In the genomic region with DNA sequence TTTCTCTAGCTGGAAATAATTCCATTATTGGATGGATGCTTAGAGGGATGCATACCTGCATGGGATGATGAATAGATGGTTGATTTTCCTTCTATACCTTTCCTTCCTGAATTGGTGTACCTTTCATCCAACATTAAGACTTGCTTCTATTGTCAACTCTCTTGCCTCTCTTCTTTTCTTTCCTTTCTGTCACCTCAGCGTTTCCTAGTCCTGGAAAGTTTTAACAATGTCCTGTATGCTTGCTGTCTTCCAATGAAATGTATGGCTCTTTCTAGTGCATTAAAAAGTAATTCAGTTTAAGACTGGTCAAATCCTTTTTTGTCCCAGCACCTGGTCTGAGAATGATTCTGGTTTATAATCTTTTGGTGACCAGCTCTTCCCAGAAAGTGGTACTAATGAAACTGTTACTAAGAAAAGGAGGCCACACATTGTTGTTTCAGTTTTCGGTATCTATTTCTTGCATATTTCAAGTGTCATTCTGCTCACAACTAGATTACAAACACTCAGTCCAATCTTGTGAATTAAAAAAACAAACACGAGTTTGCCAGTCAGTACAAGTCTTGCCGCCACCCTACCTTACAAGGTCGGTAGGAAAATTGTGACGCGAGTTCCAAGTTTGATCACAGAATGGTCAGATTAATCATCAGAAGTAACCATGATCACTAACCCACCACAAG, we compare ENCODE assay signal across 12 cellular contexts.
DNase-seq lines count a peak whose midpoint lies in the region; ATAC-seq and TF ChIP-seq lines count a peak whose summit lies in the region.
"Had no signal": no experiment of that assay in that cellular context is flagged by ENCODE, and none has a peak within 500 bp of the region (broad histone marks: within the 10 kb centered on the region; RNA-seq: fewer than 3 reads in every experiment).

No MANE protein-coding gene starts in this region.

- no peaks in the 10 kb centered on the region for H3K27me3 ChIP-seq in KMS-11 (ENCODE audit: insufficient read depth, low read depth)

- H3K9ac ChIP-seq in KMS-11 = peak overlapping the region; percentile 44

- H3K27ac ChIP-seq in KMS-11 = peak overlapping the region; percentile 88
- H3K27ac ChIP-seq: VCaP had no signal

- peak; percentile 31 for ATAC-seq in HG02571 (IDR thresholded peaks at IDR 0.05; ENCODE audit: unreplicated experiment)
- ATAC-seq: naive thymus-derived CD4-positive, alpha-beta T cell had no signal

- peaks cover 100% of the 10 kb centered on the region for H3K4me1 ChIP-seq in KMS-11 (ENCODE audit: low read depth, poor library complexity, severe bottlenecking)

- H4K20me1 ChIP-seq in KMS-11 (ENCODE audit: insufficient read depth) = no peaks in the 10 kb centered on the region

- H2AFZ ChIP-seq in KMS-11 (ENCODE audit: low read depth) = no peak overlapping the region

- DNase-seq in activated T-cell treated with anti-CD3 and anti-CD28 coated beads for 48 hours (ENCODE audit: low read depth) = peak; percentile 15
- no peak for DNase-seq in activated T-cell treated with anti-CD3 and anti-CD28 coated beads, Interleukin-2, amount 50 U/mL, for 1 hour
- peak; percentile 58 for DNase-seq in stimulated activated CD8-positive, alpha-beta memory T cell treated with anti-CD3 and anti-CD28 coated beads, Interleukin-4, amount 100 ng/mL, for 48 hours
- no peak for DNase-seq in NCI-H748 treated with DMSO at 0.1 percent for 48 hours (lab: John Stamatoyannopoulos, UW)
- no peak for DNase-seq in NCI-H128 (lab: John Stamatoyannopoulos, UW; ENCODE audit: unreplicated experiment)
- DNase-seq in NCI-H2107 treated with DMSO at 0.1 percent for 48 hours (lab: John Stamatoyannopoulos, UW; ENCODE audit: unreplicated experiment) = no peak
- DNase-seq: head of caudate nucleus; naive thymus-derived CD4-positive, alpha-beta T cell; NCI-H69 had no signal

- peak overlapping the region; percentile 77 for H3K4me2 ChIP-seq in KMS-11

- peaks cover 88% of the 10 kb centered on the region for H3K79me2 ChIP-seq in KMS-11 (ENCODE audit: insufficient read depth, low read depth)

- H3K36me3 ChIP-seq in KMS-11 (ENCODE audit: insufficient read depth) = no peaks in the 10 kb centered on the region

- no peak for TF ChIP-seq CTCF in KMS-11 (conservative IDR thresholded peaks at IDR 0.05; ENCODE audit: low read depth, low read length)

- no peak overlapping the region for H3K4me3 ChIP-seq in KMS-11 (IDR thresholded peaks at IDR 0.05; ENCODE audit: insufficient read depth, low read depth, low read length)

Comparison
In these comparisons a context has a peak if more than half of its experiments do, and no peak if none do; other contexts are left out.
1. DNase-seq: peak in activated T-cell treated with anti-CD3 and anti-CD28 coated beads for 48 hours (single experiment) and stimulated activated CD8-positive, alpha-beta memory T cell treated with anti-CD3 and anti-CD28 coated beads, Interleukin-4, amount 100 ng/mL, for 48 hours (single experiment); none in activated T-cell treated with anti-CD3 and anti-CD28 coated beads, Interleukin-2, amount 50 U/mL, for 1 hour (single experiment), NCI-H748 treated with DMSO at 0.1 percent for 48 hours (single experiment), NCI-H128 (single experiment) and NCI-H2107 treated with DMSO at 0.1 percent for 48 hours (single experiment).